8 cellular contexts compared by ENCODE assay signal in genomic region chr5:41337724-41338123, GRCh38.
"Had no signal": no experiment of that assay in that cellular context is flagged by ENCODE, and none has a peak within 500 bp of the region (broad histone marks: within the 10 kb centered on the region; RNA-seq: fewer than 3 reads in every experiment).

No MANE protein-coding gene starts in this region.

- ATAC-seq: HCT116, HepG2 had no signal

- H3K4me1 ChIP-seq: HAP-1 had no signal

- H3K4me3 ChIP-seq: GM23248, HAP-1 had no signal

- FAIRE-seq: HepG2 had no signal

- H3K9me3 ChIP-seq: HAP-1 had no signal

- H3K36me3 ChIP-seq: HAP-1 had no signal

- DNase-seq: GM23248, GOT3, H7, KBM-7 had no signal

- H3K27ac ChIP-seq: GM23248, HL-60 had no signal
